In genomic region chr5:115626444-115626823, GRCh38 we compare ENCODE assay signal across 8 cellular contexts. TPM values are rescaled to one million over a fixed set of nuclear protein-coding genes. Genes with fewer than 3 reads are reported as not detected.
DNase-seq lines count a peak whose midpoint lies in the region; ATAC-seq and TF ChIP-seq lines count a peak whose summit lies in the region.

No MANE protein-coding gene starts in this region.

- H3K4me3 ChIP-seq in Karpas-422 (ENCODE audit: low read length): peak overlapping the region; percentile 99
- peak overlapping the region; percentile 90 for H3K4me3 ChIP-seq in coronary artery

- peaks cover 2% of the 10 kb centered on the region; the same call in 1 of the 2 replicates for H4K20me1 ChIP-seq in Karpas-422 (ENCODE audit: insufficient read depth, low read depth, low read length)

- H3K9me2 ChIP-seq in Karpas-422 (replicated peaks; ENCODE audit: insufficient read depth, low read length): no peaks in the 10 kb centered on the region; the same call in 1 of the 2 replicates

- H3K9me3 ChIP-seq in Karpas-422 (ENCODE audit: low read length): no peaks in the 10 kb centered on the region

- H3K27me3 ChIP-seq in Karpas-422 (ENCODE audit: low read length): no peaks in the 10 kb centered on the region

- peaks cover 15% of the 10 kb centered on the region; the same call in 1 of the 2 replicates for H3K36me3 ChIP-seq in Karpas-422 (ENCODE audit: insufficient read depth, low read length)

- peaks cover 39% of the 10 kb centered on the region for H3K4me1 ChIP-seq in Karpas-422 (ENCODE audit: low read length)

- peaks cover 50% of the 10 kb centered on the region for H3K79me2 ChIP-seq in Karpas-422 (ENCODE audit: low read length)

- peak overlapping the region; percentile 96 for H3K4me2 ChIP-seq in Karpas-422 (ENCODE audit: low read depth, low read length, poor library complexity, severe bottlenecking)

- no peak for TF ChIP-seq CTCF in coronary artery (IDR thresholded peaks at IDR 0.05)

- DNase-seq in Karpas-422 (no peak), coronary artery (ENCODE audit: low spot score) (no peak), midbrain (lab: John Stamatoyannopoulos, UW) (peak; percentile 76), H4 (ENCODE audit: low spot score) (no peak), SHP77 treated with DMSO at 0.1 percent for 48 hours (lab: John Stamatoyannopoulos, UW) (no peak), cerebellar cortex (ENCODE audit: low spot score) (no peak)

- peak overlapping the region; percentile 71; the same call in 1 of the 2 replicates for H2AFZ ChIP-seq in Karpas-422 (ENCODE audit: low read length)

- ATAC-seq in GM18498 (IDR thresholded peaks at IDR 0.05; ENCODE audit: unreplicated experiment): peak; percentile 32
- peak; percentile 34 for ATAC-seq in GM21825 (IDR thresholded peaks at IDR 0.05; ENCODE audit: unreplicated experiment)

- H3K27ac ChIP-seq in Karpas-422 (ENCODE audit: low read length): peak overlapping the region; percentile 73
- H3K27ac ChIP-seq in coronary artery: peak overlapping the region; percentile 64 to 89

- H3K9ac ChIP-seq in Karpas-422 (ENCODE audit: low read length): peak overlapping the region; percentile 73

RNA-seq across cellular contexts. Expression of gene TMED7, which starts 0.6 kb away (rescaled TPM):
- 60.8 and 61.1 TPM in 2 replicates for total RNA-seq in Karpas-422 (2014; rRNA removed; shearing (Covaris generic); ENCODE audit: low replicate concordance)
- total RNA-seq in H4 (2014; rRNA removed; shearing (Covaris generic)): 128 and 161 TPM in 2 replicates

RNA-seq across cellular contexts. Expression of gene TICAM2, which starts 24.2 kb away (rescaled TPM):
- 0.07 TPM in 1 of 2 replicates, not detected in the other for total RNA-seq in Karpas-422 (2014; rRNA removed; shearing (Covaris generic); ENCODE audit: low replicate concordance)
- total RNA-seq in H4 (2014; rRNA removed; shearing (Covaris generic)): 0.16 and 4.5 TPM in 2 replicates
